Comparison of ENCODE assay signal across 13 cellular contexts in the genomic region with DNA sequence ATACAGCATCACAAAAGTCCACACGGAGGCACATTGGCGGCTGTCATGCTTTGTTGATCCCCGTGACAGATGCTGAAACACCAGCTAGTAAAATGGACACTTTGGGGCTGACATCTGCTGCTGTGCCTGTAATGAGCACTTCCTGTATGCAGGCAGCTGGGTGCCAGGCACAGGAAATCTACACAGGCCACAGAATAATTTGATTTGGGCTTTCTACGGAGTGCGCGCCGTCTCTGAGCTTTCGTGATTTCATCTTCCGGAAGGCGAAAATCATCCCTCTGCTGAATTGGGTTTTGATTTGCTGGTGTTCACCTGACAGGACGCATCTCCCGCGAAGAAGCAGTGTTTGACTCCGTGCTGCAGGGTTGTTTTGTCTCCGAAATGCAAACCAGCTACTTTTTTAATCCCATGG.
DNase-seq lines count a peak whose midpoint lies in the region; ATAC-seq and TF ChIP-seq lines count a peak whose summit lies in the region.
"Had no signal": no experiment of that assay in that cellular context is flagged by ENCODE, and none has a peak within 500 bp of the region (broad histone marks: within the 10 kb centered on the region; RNA-seq: fewer than 3 reads in every experiment).

No MANE protein-coding gene starts in this region.

- H3K27me3 ChIP-seq in Caco-2 (replicated peaks; ENCODE audit: control insufficient read depth, insufficient read depth, low read length) (no peaks in the 10 kb centered on the region; the same call in 1 of the 2 replicates), MG63 (no peaks in the 10 kb centered on the region)
- H3K27me3 ChIP-seq: upper lobe of left lung had no signal

- peak overlapping the region; percentile 85 for H3K27ac ChIP-seq in OCI-LY7 (ENCODE audit: low read depth, low read length, poor library complexity, severe bottlenecking)
- H3K27ac ChIP-seq in mesodermal cell (ENCODE audit: low read depth, low read length, severe bottlenecking): peak overlapping the region; percentile 81
- H3K27ac ChIP-seq: upper lobe of left lung had no signal

- H2AFZ ChIP-seq in OCI-LY7 (ENCODE audit: low read length): peak overlapping the region; percentile 76

- H3K9me2 ChIP-seq in OCI-LY7 (ENCODE audit: insufficient read depth, low read length): no peaks in the 10 kb centered on the region

- peaks cover 14% of the 10 kb centered on the region for H3K27me3 Mint-ChIP-seq in Caco-2 (ENCODE audit: insufficient read depth, unreplicated experiment)

- H3K36me3 Mint-ChIP-seq in Caco-2 (ENCODE audit: insufficient read depth, unreplicated experiment): no peaks in the 10 kb centered on the region

- intact Hi-C loops in OCI-LY7 (cut with micrococcal nuclease; ENCODE audit: unreplicated experiment): no loop called here
- intact Hi-C loops in Caco-2 (cut with micrococcal nuclease; ENCODE audit: unreplicated experiment): no loop called here

- H3K4me2 ChIP-seq in OCI-LY7 (ENCODE audit: low read length): peak overlapping the region; percentile 80

- no peaks in the 10 kb centered on the region for H4K20me1 ChIP-seq in OCI-LY7 (ENCODE audit: insufficient read depth, low read length)

- H3K9me3 ChIP-seq in OCI-LY7 (ENCODE audit: low read length) (peaks cover 5% of the 10 kb centered on the region; the same call in 1 of the 2 replicates), mesodermal cell (ENCODE audit: control insufficient read depth, low read length) (no peaks in the 10 kb centered on the region), Caco-2 (peaks cover under 1% of the 10 kb centered on the region; the same call in 1 of the 2 replicates), MG63 (no peaks in the 10 kb centered on the region)
- H3K9me3 ChIP-seq: upper lobe of left lung had no signal

- BruUV-seq in OCI-LY7 (replicated peaks; lab: Mats Ljungman, UMichigan) (no TSS peak), Caco-2 (replicated peaks; lab: Mats Ljungman, UMichigan) (no TSS peak)

- no peak for TF ChIP-seq CTCF in OCI-LY7 (conservative IDR thresholded peaks at IDR 0.05; ENCODE audit: low read length)
- no peak for TF ChIP-seq CTCF in Caco-2 (IDR thresholded peaks at IDR 0.05; ENCODE audit: insufficient read depth in 1 of 2, low read depth in 1 of 2, low read length in 1 of 2, severe bottlenecking in 1 of 2, unreplicated experiment in 1 of 2)

- H3K27ac Mint-ChIP-seq in Caco-2 (ENCODE audit: unreplicated experiment): no peak overlapping the region

- H3K36me3 ChIP-seq in OCI-LY7 (ENCODE audit: insufficient read depth, low read length) (peaks cover 4% of the 10 kb centered on the region; the same call in 1 of the 2 replicates), mesodermal cell (ENCODE audit: control insufficient read depth, insufficient read depth, low read length) (no peaks in the 10 kb centered on the region), Caco-2 (ENCODE audit: control insufficient read depth, insufficient read depth, low read length) (no peaks in the 10 kb centered on the region), MG63 (no peaks in the 10 kb centered on the region)
- H3K36me3 ChIP-seq: upper lobe of left lung had no signal

- H3K4me1 ChIP-seq in OCI-LY7 (ENCODE audit: insufficient read depth, low read length, poor library complexity, severe bottlenecking) (peaks cover 71% of the 10 kb centered on the region), mesodermal cell (ENCODE audit: control insufficient read depth, insufficient read depth, low read length, poor library complexity, severe bottlenecking) (peaks cover 17% of the 10 kb centered on the region), Caco-2 (no peaks in the 10 kb centered on the region)
- H3K4me1 ChIP-seq: upper lobe of left lung had no signal

- ATAC-seq in GM21786 (IDR thresholded peaks at IDR 0.05; ENCODE audit: unreplicated experiment): peak; percentile 79

- H3K79me2 ChIP-seq in OCI-LY7 (ENCODE audit: insufficient read depth, low read depth, low read length): no peaks in the 10 kb centered on the region

- H3K4me3 ChIP-seq in OCI-LY7 (ENCODE audit: low read depth, low read length, poor library complexity, severe bottlenecking): peak overlapping the region; percentile 59
- H3K4me3 ChIP-seq in mesodermal cell (ENCODE audit: extremely low read depth, insufficient read depth, low read length, poor library complexity, severe bottlenecking): no peak overlapping the region
- no peak overlapping the region for H3K4me3 ChIP-seq in Caco-2 (ENCODE audit: low read depth, low read length)
- H3K4me3 ChIP-seq in MG63: no peak overlapping the region
- H3K4me3 ChIP-seq: upper lobe of left lung had no signal

- POLR2A ChIA-PET in OCI-LY7 (lab: Charles Lee) (interaction anchor here (0.6 to 2.3 kb wide), 11 partner anchors 10 to 1524 kb away, joined by 3 to 16 read pairs (median 3); a partner anchor contains a TSS), Caco-2 (lab: Charles Lee) (no interaction called here)

- no peak overlapping the region for H3K4me3 Mint-ChIP-seq in Caco-2 (ENCODE audit: unreplicated experiment)

- peak; percentile 57 for DNase-seq in NCI-H82 (lab: John Stamatoyannopoulos, UW)
- DNase-seq in NCI-H82 treated with DMSO at 0.1 percent for 48 hours (lab: John Stamatoyannopoulos, UW; ENCODE audit: unreplicated experiment): no peak
- DNase-seq in OCI-LY7 (ENCODE audit: low spot score): peak; percentile 85
- DNase-seq in NCI-H1092 treated with DMSO at 0.1 percent for 48 hours (lab: John Stamatoyannopoulos, UW): no peak
- no peak for DNase-seq in Caco-2
- DNase-seq in MG63: no peak
- DNase-seq: aorta, erythroblast, GF-D8, occipital lobe had no signal

- WGBS in mesodermal cell (ENCODE audit: insufficient coverage in 2 of 2), 2 experiments: 85 to 87% methylated on average over 10 to 14 of the region's 15 CpGs

- no peaks in the 10 kb centered on the region for H3K9me3 Mint-ChIP-seq in Caco-2 (ENCODE audit: unreplicated experiment)

- H3K4me1 Mint-ChIP-seq in Caco-2 (ENCODE audit: low read depth, unreplicated experiment): no peaks in the 10 kb centered on the region

- CTCF ChIA-PET in OCI-LY7 (lab: Charles Lee; ENCODE audit: unreplicated experiment): interaction anchor here (0.7 kb wide), 1 partner anchor 18 kb away, joined by 3 read pairs; no protein-coding TSS in a partner anchor
- CTCF ChIA-PET in Caco-2 (lab: Charles Lee): no interaction called here

Comparison
In these comparisons a context has a peak if more than half of its experiments do, and no peak if none do; other contexts are left out.
1. DNase-seq: peak in NCI-H82 (single experiment) and OCI-LY7 (single experiment); none in NCI-H82 treated with DMSO at 0.1 percent for 48 hours (single experiment), NCI-H1092 treated with DMSO at 0.1 percent for 48 hours (single experiment), Caco-2 (0 of 2) and MG63 (single experiment).